Comparison of ENCODE assay signal across 5 cellular contexts in the genomic region with DNA sequence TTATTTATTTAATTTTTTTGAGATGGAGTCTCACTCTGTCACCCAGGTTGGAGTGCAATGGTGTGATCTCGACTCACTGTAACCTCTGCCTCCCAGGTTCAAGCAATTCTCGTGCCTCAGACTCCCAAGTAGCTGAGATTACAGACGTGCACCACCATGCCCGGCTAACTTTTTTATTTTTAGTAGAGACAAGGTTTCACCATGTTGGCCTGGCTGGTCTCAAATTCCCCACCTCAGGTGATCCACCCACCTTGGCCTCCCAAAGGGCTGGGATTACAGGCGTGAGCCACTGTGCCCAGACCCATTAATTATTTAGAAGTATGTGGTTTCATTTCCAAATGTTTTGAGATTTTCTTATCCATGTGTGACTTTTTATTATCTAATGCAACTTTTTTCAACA. TPM values are rescaled to one million over a fixed set of nuclear protein-coding genes. Genes with fewer than 3 reads are reported as not detected.
"Had no signal": no experiment of that assay in that cellular context is flagged by ENCODE, and none has a peak within 500 bp of the region (broad histone marks: within the 10 kb centered on the region; RNA-seq: fewer than 3 reads in every experiment).

No MANE protein-coding gene starts in this region.

RNA-seq across cellular contexts. Expression of gene MYL4, which starts 42.3 kb away (rescaled TPM):
- total RNA-seq: GM23248, GM23338, H1, H7, HFFc6 had no signal
